10 cellular contexts compared by ENCODE assay signal in the genomic region with DNA sequence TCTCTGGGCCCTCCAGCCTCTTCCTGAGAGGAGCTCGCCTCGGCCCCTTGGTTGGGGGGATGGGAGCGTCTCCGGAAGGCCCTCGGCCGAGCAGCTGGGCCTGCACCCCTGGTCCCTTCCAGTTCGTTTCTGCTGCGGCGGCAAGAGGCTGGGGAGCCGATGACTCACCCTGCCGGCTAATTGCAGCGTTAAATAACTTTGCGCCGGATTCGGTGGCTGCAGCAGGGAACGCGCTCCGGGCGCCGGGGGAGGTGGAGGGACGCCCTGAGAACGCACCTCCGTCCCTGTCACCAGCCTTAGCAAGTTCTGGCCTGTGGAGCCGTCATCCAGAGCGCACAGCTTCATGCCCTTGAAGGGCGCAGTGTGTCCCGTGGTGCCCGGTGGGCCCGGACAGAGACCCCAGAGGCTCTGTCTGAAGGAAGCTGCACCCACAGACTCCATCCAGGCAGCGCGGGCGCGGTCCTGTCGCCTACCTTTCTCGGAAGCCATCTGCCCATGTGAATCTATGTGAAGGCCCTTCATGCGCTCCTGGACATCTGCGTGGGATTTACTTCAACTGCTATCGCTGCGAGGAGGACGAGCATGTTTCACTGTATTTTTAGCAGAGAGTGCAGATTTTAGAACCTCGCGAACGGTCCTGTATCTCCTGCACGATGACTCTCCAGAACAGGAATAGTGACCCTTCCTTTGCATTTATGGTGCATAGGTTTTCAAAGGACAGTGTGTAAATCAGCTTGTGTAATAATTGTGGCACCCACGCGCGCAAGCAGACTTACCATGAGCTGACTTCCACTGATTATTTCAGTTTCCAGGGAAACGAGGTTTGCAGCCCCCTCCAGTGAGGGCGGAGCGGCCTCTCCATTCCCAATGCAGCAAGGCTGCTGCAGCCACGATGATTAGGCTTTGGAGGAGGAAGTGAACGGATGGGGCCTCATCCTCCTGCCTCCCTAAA. TPM values are rescaled to one million over a fixed set of nuclear protein-coding genes. Genes with fewer than 3 reads are reported as not detected.
A peak's percentile ranks its signal among the peaks of the same experiment; 100 is the strongest.
DNase-seq lines count a peak whose midpoint lies in the region; ATAC-seq lines count a peak whose summit lies in the region.
"Had no signal": no experiment of that assay in that cellular context is flagged by ENCODE, and none has a peak within 500 bp of the region (broad histone marks: within the 10 kb centered on the region; RNA-seq: fewer than 3 reads in every experiment).

No MANE protein-coding gene starts in this region.

- H3K4me3 Mint-ChIP-seq in activated T-cell treated with anti-CD3 and anti-CD28 coated beads, Interleukin-2, amount 50 U/mL, for 4 hours = no peak overlapping the region
- peak overlapping the region in 2 of 5 donors; percentile 11 to 52 for H3K4me3 Mint-ChIP-seq in immature natural killer cell
- H3K4me3 Mint-ChIP-seq: dendritic cell treated with granulocyte-macrophage colony-stimulating factor and Interleukin-4, amounts not matched to agents 40 ng/mL and 50 ng/mL, for 4 days had no signal

- H3K36me3 Mint-ChIP-seq in activated T-cell treated with anti-CD3 and anti-CD28 coated beads, Interleukin-2, amount 50 U/mL, for 4 hours (ENCODE audit: insufficient read depth) = no peaks in the 10 kb centered on the region
- peaks cover 0 to 3% (median 0%) of the 10 kb centered on the region in 3 donors for H3K36me3 Mint-ChIP-seq in immature natural killer cell

- peaks cover 3% of the 10 kb centered on the region for H3K9me3 Mint-ChIP-seq in activated T-cell treated with anti-CD3 and anti-CD28 coated beads, Interleukin-2, amount 50 U/mL, for 4 hours
- H3K9me3 Mint-ChIP-seq in immature natural killer cell = peaks cover 0 to 3% (median 0%) of the 10 kb centered on the region in 6 donors
- H3K9me3 Mint-ChIP-seq: dendritic cell treated with granulocyte-macrophage colony-stimulating factor and Interleukin-4, amounts not matched to agents 40 ng/mL and 50 ng/mL, for 4 days had no signal

- H3K27ac Mint-ChIP-seq in immature natural killer cell = no peak overlapping the region
- H3K27ac Mint-ChIP-seq: dendritic cell treated with granulocyte-macrophage colony-stimulating factor and Interleukin-4, amounts not matched to agents 40 ng/mL and 50 ng/mL, for 4 days had no signal

- peak; percentile 44 to 51 for ATAC-seq in activated T-cell treated with anti-CD3 and anti-CD28 coated beads, Interleukin-2, amount 50 U/mL, for 4 hours
- no peak for ATAC-seq in GM21723 (IDR thresholded peaks at IDR 0.05; ENCODE audit: unreplicated experiment)

- peaks cover 12% of the 10 kb centered on the region for H3K4me1 Mint-ChIP-seq in activated T-cell treated with anti-CD3 and anti-CD28 coated beads, Interleukin-2, amount 50 U/mL, for 4 hours (ENCODE audit: low read depth)
- peaks cover 4 to 13% of the 10 kb centered on the region in 2 donors for H3K4me1 Mint-ChIP-seq in immature natural killer cell

- H3K27me3 Mint-ChIP-seq in activated T-cell treated with anti-CD3 and anti-CD28 coated beads, Interleukin-2, amount 50 U/mL, for 4 hours (ENCODE audit: low read depth) = peaks cover 57% of the 10 kb centered on the region
- H3K27me3 Mint-ChIP-seq in immature natural killer cell (ENCODE audit: low read depth in 3 of 3) = peaks cover 16 to 26% (median 23%) of the 10 kb centered on the region in 3 donors

- DNase-seq in stimulated activated CD4-positive, alpha-beta T cell treated with anti-CD3 and anti-CD28 coated beads, Interleukin-15, amount 100 ng/mL, for 24 hours = peak; percentile 58
- no peak for DNase-seq in stimulated activated CD4-positive, alpha-beta T cell treated with anti-CD3 and anti-CD28 coated beads, Interleukin-12 subunit alpha, Interleukin-12 subunit beta, amount 100 ng/mL, for 4 hours
- no peak for DNase-seq in activated T-cell treated with anti-CD3 and anti-CD28 coated beads, Interleukin-2, amount 50 U/mL, for 4 hours
- DNase-seq in iris pigment epithelial cell (ENCODE audit: low read depth) (peak; percentile 32), immature natural killer cell (no peak), amniotic stem cell (lab: John Stamatoyannopoulos, UW) (no peak), GDM1 (lab: John Stamatoyannopoulos, UW) (no peak)
- DNase-seq: NCI-H1694 treated with DMSO at 0.1 percent for 48 hours had no signal

RNA-seq across cellular contexts. Expression of a gene that starts 1.7 kb away (rescaled TPM):
- total RNA-seq in activated T-cell treated with anti-CD3 and anti-CD28 coated beads, Interleukin-2, amount 50 U/mL, for 4 hours = not detected
- polyA plus RNA-seq in immature natural killer cell = not detected

RNA-seq across cellular contexts. Expression of a gene that starts 47.6 kb away (rescaled TPM):
- total RNA-seq in activated T-cell treated with anti-CD3 and anti-CD28 coated beads, Interleukin-2, amount 50 U/mL, for 4 hours = 10 to 100 TPM in 2 of 3 donors, 1 to 10 TPM in 1; 8.3 to 10.5 (median 10.3) TPM
- 10 to 100 TPM; 18.9 to 35.8 (median 28.6) TPM for polyA plus RNA-seq in immature natural killer cell

Comparison
In these comparisons a context has a peak if more than half of its experiments do, and no peak if none do; other contexts are left out.
1. DNase-seq: peak in stimulated activated CD4-positive, alpha-beta T cell treated with anti-CD3 and anti-CD28 coated beads, Interleukin-15, amount 100 ng/mL, for 24 hours (single experiment) and iris pigment epithelial cell (single experiment); none in stimulated activated CD4-positive, alpha-beta T cell treated with anti-CD3 and anti-CD28 coated beads, Interleukin-12 subunit alpha, Interleukin-12 subunit beta, amount 100 ng/mL, for 4 hours (single experiment), activated T-cell treated with anti-CD3 and anti-CD28 coated beads, Interleukin-2, amount 50 U/mL, for 4 hours (single experiment), immature natural killer cell (0 of 3), amniotic stem cell (single experiment) and GDM1 (single experiment).